ENCODE assay signal across 17 cellular contexts in genomic region chr12:112595415-112595814, GRCh38.
DNase-seq lines count a peak whose midpoint lies in the region; ATAC-seq, FAIRE-seq and TF ChIP-seq lines count a peak whose summit lies in the region.
"Had no signal": no experiment of that assay in that cellular context is flagged by ENCODE, and none has a peak within 500 bp of the region (broad histone marks: within the 10 kb centered on the region; RNA-seq: fewer than 3 reads in every experiment).

No MANE protein-coding gene starts in this region.

- H2AFZ ChIP-seq in K562 (ENCODE audit: low read depth, low read length), result no peak overlapping the region

- no peak for TF ChIP-seq CTCF in NB4 (IDR thresholded peaks at IDR 0.05; ENCODE audit: low read depth, low read length)
- TF ChIP-seq CTCF in K562 (IDR thresholded peaks at IDR 0.05 in 2 of 3, conservative IDR thresholded peaks at IDR 0.05 in 1 of 3; ENCODE audit: insufficient read depth in 2 of 3, low read depth in 1 of 3, low read length in 3 of 3), result no peak

- H3K27ac ChIP-seq in K562 (ENCODE audit: extremely low read depth, low read depth, low read length), result no peak overlapping the region
- H3K27ac ChIP-seq: HL-60 had no signal

- CTCF ChIA-PET in K562 (lab: Yijun Ruan, JAX; ENCODE audit: low intra/inter-chr PET ratio), result no interaction called here

- intact Hi-C loops in K562 (cut with micrococcal nuclease), result no loop called here

- ATAC-seq in K562, result no peak
- no peak for ATAC-seq in GM18907 (IDR thresholded peaks at IDR 0.05; ENCODE audit: unreplicated experiment)

- H3K9me3 ChIP-seq in K562 (replicated peaks; ENCODE audit: control insufficient read depth, insufficient read depth, low read depth, low read length), result 0 out of 2 replicates have a peak, but pooled peaks cover 3% of the 10 kb centered on the region
- H3K9me3 ChIP-seq: BE2C had no signal

- H3K79me2 ChIP-seq in K562 (ENCODE audit: control insufficient read depth, insufficient read depth, low read length), result no peaks in the 10 kb centered on the region

- 0 out of 5 replicates have a peak, but pooled peaks cover 0 to 7% of the 10 kb centered on the region in 2 experiments for H3K27me3 ChIP-seq in K562 (ENCODE audit: control insufficient read depth in 2 of 2, insufficient read depth in 2 of 2, low read length in 2 of 2)
- H3K27me3 ChIP-seq: BE2C had no signal

- FAIRE-seq in K562 (lab: Jason Lieb, UNC), result no peak
- FAIRE-seq: A204.1, H1 had no signal

- no peaks in the 10 kb centered on the region for H3K4me1 ChIP-seq in K562 (replicated peaks in 1 of 2; ENCODE audit: control insufficient read depth in 2 of 2, insufficient read depth in 2 of 2, low read length in 2 of 2)
- H3K4me1 ChIP-seq: BE2C, Caco-2 had no signal

- BruUV-seq in K562 (replicated peaks; lab: Mats Ljungman, UMichigan), result no TSS peak

- no peaks in the 10 kb centered on the region for H3K36me3 ChIP-seq in K562 (ENCODE audit: control insufficient read depth, insufficient read depth, low read length)
- H3K36me3 ChIP-seq: BE2C had no signal

- H3K4me3 ChIP-seq in NB4 (ENCODE audit: low read depth, low read length) (no peak overlapping the region), K562 (no peak overlapping the region)

- 6% methylated on average over 2 of the region's 2 CpGs for WGBS in K562 (ENCODE audit: insufficient coverage, low coverage, missing lambda C conversion rate)

- TF ChIP-seq POLR2A in NB4 (IDR thresholded peaks at IDR 0.05; ENCODE audit: extremely low read depth, insufficient read length) (no peak), K562 (conservative IDR thresholded peaks at IDR 0.05) (no peak)

- H3K4me2 ChIP-seq in K562 (ENCODE audit: insufficient read depth, low read length), result no peak overlapping the region

- in situ Hi-C loops in Caki2 (cut with HindIII; ENCODE audit: low pct_unique_long_range_greater_than_20kb, low sequenced_read_pairs) (no loop called here), K562 (cut with MboI) (no loop called here)

- POLR2A ChIA-PET in K562 (lab: Yijun Ruan, JAX), result interaction anchor here (0.8 kb wide), 1 partner anchor 21 kb away, joined by 4 read pairs; no protein-coding TSS in a partner anchor

- peak; percentile 6 for DNase-seq in Caki2 (ENCODE audit: low read depth)
- DNase-seq in NB4 (ENCODE audit: low read depth), result peak; percentile 20
- DNase-seq in K562 (ENCODE audit: extremely low read depth in 1 of 4, low spot score in 3 of 4), result no peak
- no peak for DNase-seq in NCI-H1105 (lab: John Stamatoyannopoulos, UW)
- no peak for DNase-seq in DMS 273 (lab: John Stamatoyannopoulos, UW; ENCODE audit: unreplicated experiment)
- DNase-seq: ACHN; BE2C; C1 segment of cervical spinal cord; Caco-2; CD4-positive, alpha-beta T cell; DMS79 treated with DMSO at 0.1 percent for 48 hours; GF-D8; H9 had no signal

- no peaks in the 10 kb centered on the region for H3K9me1 ChIP-seq in K562 (ENCODE audit: control insufficient read depth, insufficient read depth, low read length)

- no peak for TF ChIP-seq RAD21 in K562 (CRISPR knock-in tag; conservative IDR thresholded peaks at IDR 0.05 in 1 of 2, IDR thresholded peaks at IDR 0.05 in 1 of 2)

- no peak for TF ChIP-seq EP300 in K562 (IDR thresholded peaks at IDR 0.05; ENCODE audit: low read length)

- H4K20me1 ChIP-seq in K562 (replicated peaks; ENCODE audit: control insufficient read depth, insufficient read depth, low read length), result no peaks in the 10 kb centered on the region

- H3K9ac ChIP-seq in K562 (ENCODE audit: insufficient read depth in 1 of 2, low read depth in 2 of 2, low read length in 2 of 2), result no peak overlapping the region

TF ChIP-seq in K562, 482 proteins besides CTCF, POLR2A, EP300 and RAD21:
- TF ChIP-seq EGR1 (conservative IDR thresholded peaks at IDR 0.05), result peak; percentile 52
- TF ChIP-seq ZNF318 (IDR thresholded peaks at IDR 0.05; ENCODE audit: borderline replicate concordance in 1 of 2, low read depth in 1 of 2), result no peak

Comparison
In these comparisons a context has a peak if more than half of its experiments do, and no peak if none do; other contexts are left out.
1. DNase-seq: peak in Caki2 (single experiment) and NB4 (single experiment); none in K562 (0 of 4), NCI-H1105 (single experiment) and DMS 273 (single experiment).